In the genomic region with DNA sequence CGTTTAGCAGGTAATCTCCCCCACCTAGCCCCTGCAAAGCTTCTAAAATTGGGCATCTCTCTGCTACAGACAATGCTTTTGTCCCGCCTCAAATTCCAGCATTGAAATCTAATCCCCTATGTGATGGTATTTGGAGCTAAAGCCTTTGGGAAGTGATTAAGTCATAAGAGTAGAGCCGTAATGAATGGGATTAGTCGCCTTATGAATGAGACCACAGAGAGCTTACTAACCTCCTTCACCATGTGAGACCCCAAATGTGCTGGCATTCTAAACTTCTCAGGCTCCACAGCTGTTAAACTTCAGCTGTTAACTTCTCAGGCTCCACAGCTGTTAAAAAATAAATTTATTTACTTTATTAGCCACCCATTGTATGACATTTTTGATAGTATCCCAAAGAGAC, we compare ENCODE assay signal across 21 cellular contexts.
DNase-seq lines count a peak whose midpoint lies in the region; TF ChIP-seq lines count a peak whose summit lies in the region.
"Had no signal": no experiment of that assay in that cellular context is flagged by ENCODE, and none has a peak within 500 bp of the region (broad histone marks: within the 10 kb centered on the region; RNA-seq: fewer than 3 reads in every experiment).

No MANE protein-coding gene starts in this region.

- no peak overlapping the region for H3K9ac ChIP-seq in neural progenitor cell

- H3K27me3 Mint-ChIP-seq in Calu3 (ENCODE audit: unreplicated experiment) (no peaks in the 10 kb centered on the region), neural progenitor cell (ENCODE audit: insufficient read depth, low read depth) (peaks cover 3% of the 10 kb centered on the region), osteocyte (ENCODE audit: unreplicated experiment) (no peaks in the 10 kb centered on the region), HFFc6 (ENCODE audit: insufficient read depth) (no peaks in the 10 kb centered on the region)

- H3K79me2 ChIP-seq in neural progenitor cell (ENCODE audit: low read depth) = no peaks in the 10 kb centered on the region

- TF ChIP-seq CTCF in Calu3 (IDR thresholded peaks at IDR 0.05; ENCODE audit: unreplicated experiment) (no peak), neural progenitor cell (IDR thresholded peaks at IDR 0.05) (no peak), GM13976 (IDR thresholded peaks at IDR 0.05; ENCODE audit: borderline replicate concordance, control extremely low read depth, extremely low read depth, insufficient read depth, missing control alignments) (no peak), osteocyte (IDR thresholded peaks at IDR 0.05) (no peak), HFFc6 (IDR thresholded peaks at IDR 0.05) (no peak)

- 61 to 75% methylated on average over 4 of the region's 4 CpGs for WGBS in ectodermal cell, 2 experiments

- peaks cover 5% of the 10 kb centered on the region for H3K4me1 ChIP-seq in ectodermal cell (ENCODE audit: control insufficient read depth, insufficient read depth, low read length)
- peaks cover 19% of the 10 kb centered on the region for H3K4me1 ChIP-seq in neural progenitor cell
- H3K4me1 ChIP-seq: Peyer's patch, SJSA1 had no signal

- H3K4me3 ChIP-seq in ectodermal cell (ENCODE audit: insufficient read depth, low read depth, low read length) (no peak overlapping the region), neural progenitor cell (peak overlapping the region; percentile 11)
- H3K4me3 ChIP-seq: Peyer's patch, SJSA1 had no signal

- H3K4me1 Mint-ChIP-seq in Calu3 (ENCODE audit: low read depth, unreplicated experiment) (no peaks in the 10 kb centered on the region), neural progenitor cell (peaks cover 8% of the 10 kb centered on the region), osteocyte (ENCODE audit: unreplicated experiment) (no peaks in the 10 kb centered on the region), HFFc6 (ENCODE audit: low read depth) (no peaks in the 10 kb centered on the region)

- H3K36me3 ChIP-seq in ectodermal cell (ENCODE audit: control insufficient read depth, insufficient read depth, low read length) = no peaks in the 10 kb centered on the region
- H3K36me3 ChIP-seq in neural progenitor cell = no peaks in the 10 kb centered on the region
- H3K36me3 ChIP-seq: Peyer's patch, SJSA1 had no signal

- H3K27me3 ChIP-seq in ectodermal cell (ENCODE audit: control insufficient read depth, insufficient read depth, low read length, poor library complexity, severe bottlenecking) (no peaks in the 10 kb centered on the region), neural progenitor cell (no peaks in the 10 kb centered on the region)
- H3K27me3 ChIP-seq: Peyer's patch, SJSA1 had no signal

- no peak overlapping the region for H2AFZ ChIP-seq in neural progenitor cell (replicated peaks)

- H3K4me3 Mint-ChIP-seq in Calu3 (ENCODE audit: low read depth, unreplicated experiment) = no peak overlapping the region
- no peak overlapping the region for H3K4me3 Mint-ChIP-seq in neural progenitor cell
- H3K4me3 Mint-ChIP-seq in osteocyte (ENCODE audit: unreplicated experiment) = no peak overlapping the region
- no peak overlapping the region for H3K4me3 Mint-ChIP-seq in HFFc6
- H3K4me3 Mint-ChIP-seq: CD8-positive, alpha-beta T cell had no signal

- in situ Hi-C loops in GM13976 (cut with MboI; ENCODE audit: low sequenced_read_pairs, unreplicated experiment) = no loop called here

- peak overlapping the region; percentile 19 for H3K27ac Mint-ChIP-seq in Calu3 (ENCODE audit: unreplicated experiment)
- H3K27ac Mint-ChIP-seq in neural progenitor cell = no peak overlapping the region
- no peak overlapping the region for H3K27ac Mint-ChIP-seq in osteocyte (ENCODE audit: unreplicated experiment)
- no peak overlapping the region for H3K27ac Mint-ChIP-seq in HFFc6
- H3K27ac Mint-ChIP-seq: CD8-positive, alpha-beta T cell had no signal

- BruUV-seq in Calu3 (replicated peaks; lab: Mats Ljungman, UMichigan) = no TSS peak

- H3K4me2 ChIP-seq in neural progenitor cell = peak overlapping the region; percentile 61

- DNase-seq in Calu3 (no peak), NCI-H524 treated with DMSO at 0.1 percent for 48 hours (lab: John Stamatoyannopoulos, UW) (peak; percentile 38), neural progenitor cell (ENCODE audit: low spot score) (peak; percentile 86), GM13976 (ENCODE audit: low spot score) (no peak), NCI-H1436 treated with DMSO at 0.1 percent for 48 hours (lab: John Stamatoyannopoulos, UW) (no peak), osteocyte (ENCODE audit: extremely low spot score, unreplicated experiment) (no peak), HFFc6 (no peak)
- DNase-seq: 8988T; AML-193; C1 segment of cervical spinal cord; CD8-positive, alpha-beta T cell; KBM-7; MM.1S; NCI-H1048; NCI-H1417 treated with DMSO at 0.1 percent for 48 hours; NCI-H1930; NCI-H510A; NCI-H774; Peyer's patch had no signal

- H3K27ac ChIP-seq in ectodermal cell (ENCODE audit: insufficient read depth, low read depth, low read length, poor library complexity, severe bottlenecking) (peak overlapping the region; percentile 65), neural progenitor cell (peak overlapping the region; percentile 96)
- H3K27ac ChIP-seq: Peyer's patch, SJSA1 had no signal

- H3F3A ChIP-seq in neural progenitor cell (ENCODE audit: low read depth) = peaks cover 11% of the 10 kb centered on the region

- H3K9me3 Mint-ChIP-seq in Calu3 (ENCODE audit: low read depth, unreplicated experiment) = no peaks in the 10 kb centered on the region
- no peaks in the 10 kb centered on the region for H3K9me3 Mint-ChIP-seq in neural progenitor cell
- H3K9me3 Mint-ChIP-seq in osteocyte (ENCODE audit: unreplicated experiment) = no peaks in the 10 kb centered on the region
- peaks cover 28% of the 10 kb centered on the region for H3K9me3 Mint-ChIP-seq in HFFc6

- CTCF ChIA-PET in Calu3 (lab: Charles Lee) = no interaction called here

- H3K9me3 ChIP-seq in ectodermal cell (ENCODE audit: control insufficient read depth, low read length) = no peaks in the 10 kb centered on the region
- H3K9me3 ChIP-seq in neural progenitor cell (ENCODE audit: low read depth) = no peaks in the 10 kb centered on the region
- H3K9me3 ChIP-seq: Peyer's patch, SJSA1 had no signal

- H3K36me3 Mint-ChIP-seq in Calu3 (ENCODE audit: insufficient read depth, unreplicated experiment) (no peaks in the 10 kb centered on the region), neural progenitor cell (no peaks in the 10 kb centered on the region), osteocyte (ENCODE audit: unreplicated experiment) (no peaks in the 10 kb centered on the region), HFFc6 (ENCODE audit: low read depth) (no peaks in the 10 kb centered on the region)
- H3K36me3 Mint-ChIP-seq: CD8-positive, alpha-beta T cell had no signal

- H4K20me1 ChIP-seq in neural progenitor cell (ENCODE audit: low read depth) = no peaks in the 10 kb centered on the region

- intact Hi-C loops in Calu3 (cut with micrococcal nuclease; ENCODE audit: unreplicated experiment) = no loop called here

Comparison
In these comparisons a context has a peak if more than half of its experiments do, and no peak if none do; other contexts are left out.
1. DNase-seq: peak in NCI-H524 treated with DMSO at 0.1 percent for 48 hours (single experiment) and neural progenitor cell (single experiment); none in Calu3 (single experiment), GM13976 (single experiment), NCI-H1436 treated with DMSO at 0.1 percent for 48 hours (single experiment), osteocyte (single experiment) and HFFc6 (single experiment).